Comparison of ENCODE assay signal across 20 cellular contexts in the genomic region with DNA sequence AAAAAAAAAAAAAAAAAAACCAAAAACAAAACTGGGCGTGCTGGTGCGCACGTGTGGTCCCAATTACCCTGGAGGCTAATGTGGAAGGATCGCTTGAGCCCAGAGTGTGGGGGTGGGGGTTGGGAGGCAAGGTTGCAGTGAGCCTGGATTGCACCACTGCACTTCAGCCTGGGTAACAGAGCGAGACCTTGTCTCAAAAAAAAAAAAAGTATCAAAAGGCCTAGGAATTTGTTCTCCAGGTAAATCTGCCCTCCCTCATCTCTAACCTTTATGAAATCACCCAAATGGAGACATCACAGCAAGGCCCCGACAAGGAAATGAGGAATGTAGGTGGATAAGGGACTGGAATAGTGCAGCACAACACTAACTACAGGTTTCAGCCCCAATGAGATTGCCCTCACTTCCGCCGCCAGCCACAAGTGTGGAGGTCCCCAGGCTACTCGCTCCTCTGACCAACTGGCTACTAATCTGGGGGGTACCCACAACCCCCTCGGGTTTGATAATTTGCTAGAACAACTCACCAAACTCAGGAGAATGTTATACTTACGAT. TPM values are rescaled to one million over a fixed set of nuclear protein-coding genes. Genes with fewer than 3 reads are reported as not detected.
A peak's percentile ranks its signal among the peaks of the same experiment; 100 is the strongest.
DNase-seq lines count a peak whose midpoint lies in the region; ATAC-seq, FAIRE-seq and TF ChIP-seq lines count a peak whose summit lies in the region.
"Had no signal": no experiment of that assay in that cellular context is flagged by ENCODE, and none has a peak within 500 bp of the region (broad histone marks: within the 10 kb centered on the region; RNA-seq: fewer than 3 reads in every experiment).

No MANE protein-coding gene starts in this region.

- no peak for TF ChIP-seq RAD21 in HepG2 (CRISPR knock-in tag; IDR thresholded peaks at IDR 0.05)

- peak overlapping the region; percentile 47 for H4K5ac ChIP-seq in H9 (ENCODE audit: insufficient read length, low read depth, low read length)

- peak; percentile 65 for ATAC-seq in HepG2

- H3K9me2 ChIP-seq in hepatocyte (replicated peaks; ENCODE audit: insufficient read depth): no peaks in the 10 kb centered on the region

- peak overlapping the region; percentile 99 to 100 (median 99) for H3K27ac Mint-ChIP-seq in H9

- H3K27ac ChIP-seq in H9 (ENCODE audit: insufficient read length, low read depth, low read length) (peak overlapping the region; percentile 82), hepatocyte (peak overlapping the region; percentile 12), HepG2 (ENCODE audit: extremely low read length, insufficient read depth, low read length) (no peak overlapping the region), thymus (ENCODE audit: low read depth) (peak overlapping the region; percentile 71)

- peak; percentile 63 for DNase-seq in H9
- DNase-seq in hepatocyte (ENCODE audit: low spot score): no peak
- no peak for DNase-seq in HepG2 (ENCODE audit: low spot score)
- no peak for DNase-seq in amygdala (lab: John Stamatoyannopoulos, UW)
- DNase-seq in BE2C: no peak
- DNase-seq in stimulated activated CD4-positive, alpha-beta T cell treated with anti-CD3 and anti-CD28 coated beads, Interleukin-2, amount 100 ng/mL, for 48 hours: no peak
- DNase-seq: activated effector memory CD4-positive, alpha-beta T cell treated with Interleukin-2 at 50 U/mL for 16 hours; CD8-positive, alpha-beta memory T cell; DMS79; foreskin fibroblast; hypothalamus; NCI-H1436; NCI-H524; RPMI8226; T-helper 2 cell had no signal

- H3K27me3 Mint-ChIP-seq in H9 (ENCODE audit: low read depth): peaks cover 2% of the 10 kb centered on the region; the same call in 1 of the 2 replicates

- H4K91ac ChIP-seq in H9 (ENCODE audit: insufficient read length, low read depth, low read length): no peak overlapping the region

- no peak overlapping the region; the same call in 1 of the 2 replicates for H3K4ac ChIP-seq in H9 (ENCODE audit: low read depth, low read length)

- H2AFZ ChIP-seq in H9 (ENCODE audit: low read length) (no peak overlapping the region), hepatocyte (no peak overlapping the region), HepG2 (ENCODE audit: low read length) (no peak overlapping the region)

- H3K56ac ChIP-seq in H9 (ENCODE audit: insufficient read length, low read depth, low read length): peak overlapping the region; percentile 60

- H3K23ac ChIP-seq in H9 (ENCODE audit: insufficient read length, low read depth, low read length): no peak overlapping the region

- FAIRE-seq in HepG2 (lab: Jason Lieb, UNC): no peak
- FAIRE-seq: bronchial epithelial cell, endothelial cell of umbilical vein had no signal

- peak overlapping the region; percentile 48; the same call in 1 of the 2 replicates for H3K14ac ChIP-seq in H9 (ENCODE audit: insufficient read depth, low read length)

- H3K4me3 Mint-ChIP-seq in H9: peak overlapping the region; percentile 90
- H3K4me3 Mint-ChIP-seq: CD8-positive, alpha-beta memory T cell had no signal

- no CpG with 5 or more reads among the region's 11 CpGs for WGBS in H9 (ENCODE audit: extremely low coverage, insufficient read length, low lambda C conversion rate)
- WGBS in hepatocyte (ENCODE audit: low lambda C conversion rate, missing lambda C conversion rate): 50% methylated on average over 11 of the region's 11 CpGs
- WGBS in HepG2 (ENCODE audit: low lambda C conversion rate): 26% methylated on average over 10 of the region's 11 CpGs
- WGBS in thymus: 91% methylated on average over 11 of the region's 11 CpGs

- BruUV-seq in HepG2 (replicated peaks; lab: Mats Ljungman, UMichigan): no TSS peak

- H3K9ac ChIP-seq in H9 (ENCODE audit: extremely low read depth, insufficient read length, low read length): peak overlapping the region; percentile 79
- H3K9ac ChIP-seq in HepG2 (ENCODE audit: insufficient read depth, low read depth, low read length): no peak overlapping the region

- H3K9me3 Mint-ChIP-seq in H9: peaks cover 38 to 39% of the 10 kb centered on the region in 2 experiments

- H2BK20ac ChIP-seq in H9 (ENCODE audit: low read depth, low read length, poor library complexity, severe bottlenecking): no peak overlapping the region

- H2BK120ac ChIP-seq in H9 (ENCODE audit: low read depth, low read length, poor library complexity, severe bottlenecking): no peak overlapping the region

- no peaks in the 10 kb centered on the region for H3K27me3 ChIP-seq in H9 (ENCODE audit: insufficient read depth, low read length)
- no peaks in the 10 kb centered on the region for H3K27me3 ChIP-seq in hepatocyte
- H3K27me3 ChIP-seq in HepG2 (ENCODE audit: control insufficient read depth in 1 of 2, insufficient read depth in 2 of 2, low read length in 2 of 2): peaks cover 0 to 6% of the 10 kb centered on the region in 2 experiments; a peak in 3 of 5 replicates
- H3K27me3 ChIP-seq in thymus (ENCODE audit: control insufficient read depth, insufficient read depth): no peaks in the 10 kb centered on the region
- H3K27me3 ChIP-seq in BE2C: no peaks in the 10 kb centered on the region

- H3K4me1 ChIP-seq in H9 (ENCODE audit: insufficient read depth, low read length): peaks cover 15% of the 10 kb centered on the region
- H3K4me1 ChIP-seq in hepatocyte (ENCODE audit: insufficient read depth): peaks cover 24% of the 10 kb centered on the region
- H3K4me1 ChIP-seq in HepG2 (ENCODE audit: insufficient read depth, low read length): peaks cover 24% of the 10 kb centered on the region
- peaks cover 31% of the 10 kb centered on the region for H3K4me1 ChIP-seq in thymus (ENCODE audit: control insufficient read depth, insufficient read depth, low read length)
- peaks cover 6% of the 10 kb centered on the region; the same call in 1 of the 2 replicates for H3K4me1 ChIP-seq in BE2C

- intact Hi-C loops in HepG2 (cut with micrococcal nuclease; ENCODE audit: unreplicated experiment): no loop called here

- no peaks in the 10 kb centered on the region for H3K79me1 ChIP-seq in H9 (ENCODE audit: insufficient read depth, low read depth, low read length, poor library complexity, severe bottlenecking)

- POLR2A ChIA-PET in HepG2 (lab: Yijun Ruan, JAX): interaction anchor here (0.6 kb wide), 1 partner anchor 152 kb away, joined by 3 read pairs; no protein-coding TSS in a partner anchor

- H3K36me3 ChIP-seq in hepatocyte (replicated peaks; ENCODE audit: insufficient read depth, low read depth): no peaks in the 10 kb centered on the region
- H3K36me3 ChIP-seq in HepG2 (replicated peaks in 1 of 2; ENCODE audit: control insufficient read depth in 1 of 2, insufficient read depth in 2 of 2, low read length in 2 of 2): no peaks in the 10 kb centered on the region
- H3K36me3 ChIP-seq in thymus (ENCODE audit: control insufficient read depth, insufficient read depth): no peaks in the 10 kb centered on the region
- H3K36me3 ChIP-seq in BE2C: no peaks in the 10 kb centered on the region
- H3K36me3 ChIP-seq: HAP-1 had no signal

- H3T11ph ChIP-seq in H9 (ENCODE audit: low read length): no peak overlapping the region

- peak overlapping the region; percentile 64 for H3K4me2 ChIP-seq in H9 (ENCODE audit: insufficient read depth, insufficient read length, low read length)
- peak overlapping the region; percentile 35 for H3K4me2 ChIP-seq in hepatocyte
- peak overlapping the region; percentile 44 for H3K4me2 ChIP-seq in HepG2 (ENCODE audit: low read depth, low read length)

- in situ Hi-C loops in HepG2 (cut with HindIII; ENCODE audit: extremely low pct_ligation_motif_present, low pct_unique_long_range_greater_than_20kb): no loop called here

- H3K79me2 ChIP-seq in H9 (ENCODE audit: insufficient read depth, low read length) (no peaks in the 10 kb centered on the region), hepatocyte (no peaks in the 10 kb centered on the region), HepG2 (ENCODE audit: insufficient read depth, low read length) (no peaks in the 10 kb centered on the region)

- no peak overlapping the region for H2AK5ac ChIP-seq in H9 (ENCODE audit: insufficient read length, low read length)

- H4K20me1 ChIP-seq in H9 (ENCODE audit: control insufficient read depth, insufficient read depth, insufficient read length) (peaks cover 3% of the 10 kb centered on the region), hepatocyte (ENCODE audit: insufficient read depth, poor library complexity, severe bottlenecking) (no peaks in the 10 kb centered on the region), HepG2 (ENCODE audit: insufficient read depth, low read length) (no peaks in the 10 kb centered on the region)

- peak overlapping the region; percentile 37 for H2BK5ac ChIP-seq in H9 (ENCODE audit: insufficient read length, low read length)

- H2BK12ac ChIP-seq in H9 (ENCODE audit: insufficient read length, low read depth, low read length): peak overlapping the region; percentile 58

- TF ChIP-seq POLR2A in HepG2 (IDR thresholded peaks at IDR 0.05; ENCODE audit: insufficient read depth in 1 of 2, low read depth in 2 of 2, low read length in 2 of 2): no peak

- no peak for TF ChIP-seq EP300 in HepG2 (IDR thresholded peaks at IDR 0.05; ENCODE audit: low read depth in 2 of 2, low read length in 2 of 2)
- TF ChIP-seq EP300 in HepG2 (CRISPR knock-in tag; IDR thresholded peaks at IDR 0.05; ENCODE audit: borderline replicate concordance): no peak

- peaks cover 62 to 81% (median 75%) of the 10 kb centered on the region in 3 experiments for H3K36me3 Mint-ChIP-seq in H9 (ENCODE audit: insufficient read depth in 1 of 3, low read depth in 3 of 3)

- H4K8ac ChIP-seq in H9 (replicated peaks; ENCODE audit: insufficient read length, low read depth, low read length): no peak overlapping the region

- H3K4me1 Mint-ChIP-seq in H9: peaks cover 64 to 71% of the 10 kb centered on the region in 2 experiments

- H3K4me3 ChIP-seq in hepatocyte: no peak overlapping the region
- H3K4me3 ChIP-seq in HepG2 (replicated peaks in 1 of 3; ENCODE audit: insufficient read depth in 1 of 3, low read depth in 2 of 3, low read length in 3 of 3): no peak overlapping the region; a peak in 1 of 6 replicates
- H3K4me3 ChIP-seq in thymus (ENCODE audit: low read length): no peak overlapping the region
- no peak overlapping the region for H3K4me3 ChIP-seq in BE2C (ENCODE audit: low read depth, low read length)
- H3K4me3 ChIP-seq: HAP-1, SK-N-MC had no signal

- H3K9me3 ChIP-seq in H9 (ENCODE audit: control insufficient read depth, low read depth, low read length) (peaks cover 12% of the 10 kb centered on the region), hepatocyte (ENCODE audit: low read depth) (no peaks in the 10 kb centered on the region), HepG2 (ENCODE audit: low read length) (peaks cover 24% of the 10 kb centered on the region), thymus (ENCODE audit: control insufficient read depth) (peaks cover 2% of the 10 kb centered on the region), BE2C (peaks cover 4% of the 10 kb centered on the region)

- H2BK15ac ChIP-seq in H9 (ENCODE audit: low read depth, low read length): no peak overlapping the region

- no peaks in the 10 kb centered on the region for H3K23me2 ChIP-seq in H9 (ENCODE audit: insufficient read length, low read depth, low read length, poor library complexity, severe bottlenecking)

- no peak for TF ChIP-seq CTCF in H9 (conservative IDR thresholded peaks at IDR 0.05)
- no peak for TF ChIP-seq CTCF in hepatocyte (IDR thresholded peaks at IDR 0.05; ENCODE audit: poor library complexity)
- TF ChIP-seq CTCF in HepG2 (CRISPR knock-in tag; IDR thresholded peaks at IDR 0.05): no peak
- TF ChIP-seq CTCF in BE2C (IDR thresholded peaks at IDR 0.05; ENCODE audit: low read depth, low read length): no peak

- CTCF ChIA-PET in HepG2 (lab: Yijun Ruan, JAX; ENCODE audit: low intra/inter-chr PET ratio, low total read pairs): no interaction called here

- H3K18ac ChIP-seq in H9 (ENCODE audit: insufficient read length, low read depth, low read length): peak overlapping the region; percentile 86

RNA-seq across cellular contexts. Expression of a gene that starts 36.8 kb away (rescaled TPM):
- total RNA-seq in H9 (2021) (254 and 258 TPM in 2 replicates), hepatocyte (67.4 and 94.4 TPM in 2 replicates), HepG2 (2016; rRNA removed; fragmentation: Illumina TruSeq; extraction: Trizol) (7.0 and 16.7 TPM in 2 replicates)
- polyA plus RNA-seq in hepatocyte (94.4 and 104 TPM in 2 replicates), HepG2 (2011; rRNA removed) (20.2 and 25.0 TPM in 2 replicates), thymus (65.9 TPM)
- total RNA-seq in HepG2 (2016; cell fraction: cytosol; rRNA removed; fragmentation: Illumina TruSeq; extraction: Trizol; ENCODE audit: low read depth): 5.8 and 8.2 TPM in 2 replicates
- total RNA-seq in HepG2 (2016; cell fraction: insoluble cytoplasmic fraction; rRNA removed; fragmentation: Illumina TruSeq; extraction: Trizol): 6.0 and 18.2 TPM in 2 replicates
- 8.1 and 9.1 TPM in 2 replicates for total RNA-seq in HepG2 (2016; cell fraction: membrane; rRNA removed; fragmentation: Illumina TruSeq; extraction: Trizol)
- 18.1 and 22.9 TPM in 2 replicates for total RNA-seq in HepG2 (2016; cell fraction: nucleus; rRNA removed; fragmentation: Illumina TruSeq; extraction: Trizol)
- polyA plus RNA-seq in HepG2 (2011; cell fraction: cytosol; rRNA removed): 18.2 and 20.9 TPM in 2 replicates
- 49.4 and 65.3 TPM in 2 replicates for polyA plus RNA-seq in HepG2 (2011; cell fraction: nucleus; rRNA removed)
- 21.2 TPM in 2 replicates for polyA plus RNA-seq in HepG2 (2012)
- 1.3 and 1.5 TPM in 2 replicates for polyA plus RNA-seq in HepG2 (2016; cell fraction: cytosol; fragmentation: Illumina TruSeq; extraction: Trizol; ENCODE audit: low read depth)
- polyA plus RNA-seq in HepG2 (2016; cell fraction: insoluble cytoplasmic fraction; fragmentation: Illumina TruSeq; extraction: Trizol; ENCODE audit: low read depth): 6.6 and 7.2 TPM in 2 replicates
- polyA plus RNA-seq in HepG2 (2016; cell fraction: membrane; fragmentation: Illumina TruSeq; extraction: Trizol; ENCODE audit: low read depth): 3.5 and 3.7 TPM in 2 replicates
- 37.9 and 40.3 TPM in 2 replicates for polyA plus RNA-seq in HepG2 (2016; cell fraction: nucleus; fragmentation: Illumina TruSeq; extraction: Trizol; ENCODE audit: insufficient read depth, low read depth)
- 53.5 and 64.7 TPM in 2 replicates for polyA minus RNA-seq in HepG2 (2011; rRNA and poly(A)+ RNA removed; ENCODE audit: low replicate concordance)
- polyA minus RNA-seq in HepG2 (2011; cell fraction: cytosol; rRNA and poly(A)+ RNA removed): 28.8 and 29.1 TPM in 2 replicates
- 25.2 and 31.7 TPM in 2 replicates for polyA minus RNA-seq in HepG2 (2011; cell fraction: nucleus; rRNA and poly(A)+ RNA removed)
- 21.4 TPM for polyA plus RNA-seq in BE2C (2012; ENCODE audit: insufficient read depth, insufficient read length, low read depth)
